Comparison of ENCODE assay signal across 27 cellular contexts in genomic region chr17:33498069-33498468, GRCh38.
DNase-seq lines count a peak whose midpoint lies in the region; ATAC-seq, FAIRE-seq and TF ChIP-seq lines count a peak whose summit lies in the region.
"Had no signal": no experiment of that assay in that cellular context is flagged by ENCODE, and none has a peak within 500 bp of the region (broad histone marks: within the 10 kb centered on the region; RNA-seq: fewer than 3 reads in every experiment).

No MANE protein-coding gene starts in this region.

- no peak overlapping the region for H3K4me2 ChIP-seq in astrocyte (ENCODE audit: low read length)

- no peak for DNase-seq in astrocyte (ENCODE audit: low read depth)
- DNase-seq in esophagus squamous epithelium (lab: John Stamatoyannopoulos, UW): no peak
- peak; percentile 9 for DNase-seq in kidney glomerular epithelial cell (lab: John Stamatoyannopoulos, UW)
- no peak for DNase-seq in omental fat pad (ENCODE audit: low spot score)
- DNase-seq in thyroid gland: no peak
- DNase-seq in activated CD4-positive, alpha-beta T cell treated with anti-CD3 and anti-CD28 coated beads for 36 hours: no peak
- no peak for DNase-seq in NCI-H2227 treated with DMSO at 0.1 percent for 48 hours (lab: John Stamatoyannopoulos, UW)
- DNase-seq: Calu3; CD8-positive, alpha-beta memory T cell; DMS153; GM23248; Karpas-422; MV-4-11; NCI-H1105 treated with DMSO at 0.1 percent for 48 hours; NCI-H1694; NCI-H2081; NCI-H2171; NCI-H524 treated with DMSO at 0.1 percent for 48 hours; NCI-H82 had no signal

- no peak overlapping the region for H3K4me3 ChIP-seq in astrocyte (ENCODE audit: insufficient read depth, low read depth, low read length)
- H3K4me3 ChIP-seq in esophagus squamous epithelium: no peak overlapping the region
- no peak overlapping the region for H3K4me3 ChIP-seq in thyroid gland (replicated peaks in 1 of 3)
- H3K4me3 ChIP-seq: GM23248, HAP-1, Peyer's patch had no signal

- H3K27me3 ChIP-seq in astrocyte (ENCODE audit: insufficient read depth, low read length): peaks cover 2% of the 10 kb centered on the region
- peaks cover 0 to 6% (median 0%) of the 10 kb centered on the region in 4 donors for H3K27me3 ChIP-seq in esophagus squamous epithelium
- no peaks in the 10 kb centered on the region for H3K27me3 ChIP-seq in thyroid gland
- H3K27me3 ChIP-seq: Peyer's patch had no signal

- H3K36me3 Mint-ChIP-seq in astrocyte (ENCODE audit: low read depth, unreplicated experiment): no peaks in the 10 kb centered on the region
- no peaks in the 10 kb centered on the region for H3K36me3 Mint-ChIP-seq in activated CD4-positive, alpha-beta T cell treated with anti-CD3 and anti-CD28 coated beads for 36 hours (ENCODE audit: low read depth)
- H3K36me3 Mint-ChIP-seq: CD8-positive, alpha-beta memory T cell; IgD-negative memory B cell had no signal

- peaks cover 9% of the 10 kb centered on the region for H3K4me1 Mint-ChIP-seq in astrocyte (ENCODE audit: low read depth, unreplicated experiment)
- no peaks in the 10 kb centered on the region for H3K4me1 Mint-ChIP-seq in activated CD4-positive, alpha-beta T cell treated with anti-CD3 and anti-CD28 coated beads for 36 hours
- H3K4me1 Mint-ChIP-seq: CD8-positive, alpha-beta memory T cell; IgD-negative memory B cell had no signal

- H3K4me1 ChIP-seq in astrocyte (ENCODE audit: insufficient read depth, low read length): no peaks in the 10 kb centered on the region
- peaks cover 0 to 12% (median under 1%) of the 10 kb centered on the region in 3 donors for H3K4me1 ChIP-seq in esophagus squamous epithelium
- H3K4me1 ChIP-seq in thyroid gland: no peaks in the 10 kb centered on the region
- H3K4me1 ChIP-seq: HAP-1, Peyer's patch had no signal

- no peak overlapping the region for H3K9ac ChIP-seq in astrocyte (ENCODE audit: low read length)
- H3K9ac ChIP-seq: GM23248 had no signal

- no peak overlapping the region for H3K27ac ChIP-seq in astrocyte (ENCODE audit: low read depth, low read length)
- H3K27ac ChIP-seq in esophagus squamous epithelium: peak overlapping the region in 3 of 4 donors; percentile 22 to 66 (median 45)
- H3K27ac ChIP-seq in thyroid gland: no peak overlapping the region
- H3K27ac ChIP-seq: C4-2B, GM23248 had no signal

- H4K20me1 ChIP-seq in astrocyte (ENCODE audit: insufficient read depth, low read length): no peaks in the 10 kb centered on the region

- peak overlapping the region; percentile 36 for H3K27ac Mint-ChIP-seq in astrocyte (ENCODE audit: unreplicated experiment)
- no peak overlapping the region for H3K27ac Mint-ChIP-seq in activated CD4-positive, alpha-beta T cell treated with anti-CD3 and anti-CD28 coated beads for 36 hours
- H3K27ac Mint-ChIP-seq: CD8-positive, alpha-beta memory T cell; IgD-negative memory B cell had no signal

- no peak overlapping the region for H3K4me3 Mint-ChIP-seq in astrocyte (ENCODE audit: unreplicated experiment)
- no peak overlapping the region for H3K4me3 Mint-ChIP-seq in activated CD4-positive, alpha-beta T cell treated with anti-CD3 and anti-CD28 coated beads for 36 hours
- H3K4me3 Mint-ChIP-seq: CD8-positive, alpha-beta memory T cell; IgD-negative memory B cell had no signal

- no peaks in the 10 kb centered on the region for H3K9me3 ChIP-seq in astrocyte (ENCODE audit: insufficient read depth, low read depth, low read length)
- H3K9me3 ChIP-seq in esophagus squamous epithelium: no peaks in the 10 kb centered on the region
- no peaks in the 10 kb centered on the region for H3K9me3 ChIP-seq in thyroid gland
- H3K9me3 ChIP-seq: HAP-1, Peyer's patch had no signal

- H2AFZ ChIP-seq in astrocyte (ENCODE audit: low read depth, low read length): no peak overlapping the region
- H2AFZ ChIP-seq: GM23248 had no signal

- CTCF ChIA-PET in activated CD4-positive, alpha-beta T cell treated with anti-CD3 and anti-CD28 coated beads for 36 hours (lab: Charles Lee): interaction anchor here (0.6 kb wide), 1 partner anchor 157 kb away, joined by 3 read pairs; no protein-coding TSS in a partner anchor

- H3K9me3 Mint-ChIP-seq in astrocyte (ENCODE audit: unreplicated experiment): peaks cover 4% of the 10 kb centered on the region
- no peaks in the 10 kb centered on the region for H3K9me3 Mint-ChIP-seq in activated CD4-positive, alpha-beta T cell treated with anti-CD3 and anti-CD28 coated beads for 36 hours (ENCODE audit: low read depth)
- H3K9me3 Mint-ChIP-seq: CD8-positive, alpha-beta memory T cell had no signal

- no peak for FAIRE-seq in astrocyte (lab: Jason Lieb, UNC)
- FAIRE-seq: A204.1, GM12891, HTR-8/SVneo had no signal

- TF ChIP-seq CTCF in astrocyte (IDR thresholded peaks at IDR 0.05; ENCODE audit: insufficient read depth, low read depth, low read length): no peak
- no peak for TF ChIP-seq CTCF in esophagus squamous epithelium (IDR thresholded peaks at IDR 0.05)
- TF ChIP-seq CTCF in omental fat pad (IDR thresholded peaks at IDR 0.05): no peak
- TF ChIP-seq CTCF in thyroid gland (IDR thresholded peaks at IDR 0.05): no peak

- peaks cover 57% of the 10 kb centered on the region for H3K27me3 Mint-ChIP-seq in astrocyte (ENCODE audit: low read depth, unreplicated experiment)
- H3K27me3 Mint-ChIP-seq in activated CD4-positive, alpha-beta T cell treated with anti-CD3 and anti-CD28 coated beads for 36 hours: peaks cover 5% of the 10 kb centered on the region

- ATAC-seq in omental fat pad (ENCODE audit: low FRiP score) (peak; percentile 6), HG02642 (IDR thresholded peaks at IDR 0.05; ENCODE audit: poor library complexity, unreplicated experiment) (no peak)
- no peak for ATAC-seq in activated CD4-positive, alpha-beta T cell treated with anti-CD3 and anti-CD28 coated beads for 36 hours

- no peaks in the 10 kb centered on the region for H3K79me2 ChIP-seq in astrocyte (ENCODE audit: insufficient read depth, low read length)

- no peak for TF ChIP-seq POLR2A in esophagus squamous epithelium (IDR thresholded peaks at IDR 0.05)
- no peak for TF ChIP-seq POLR2A in thyroid gland (IDR thresholded peaks at IDR 0.05)

- WGBS in esophagus squamous epithelium, 2 donors: 39 to 54% methylated on average over 2 to 6 of the region's 6 CpGs
- WGBS in thyroid gland, 2 donors: 39 to 54% methylated on average over 6 of the region's 6 CpGs

- POLR2A ChIA-PET in activated CD4-positive, alpha-beta T cell treated with anti-CD3 and anti-CD28 coated beads for 36 hours (lab: Charles Lee): no interaction called here

- H3K36me3 ChIP-seq in astrocyte (ENCODE audit: insufficient read depth, low read length): no peaks in the 10 kb centered on the region
- H3K36me3 ChIP-seq in esophagus squamous epithelium: no peaks in the 10 kb centered on the region
- H3K36me3 ChIP-seq in thyroid gland: no peaks in the 10 kb centered on the region
- H3K36me3 ChIP-seq: HAP-1, Peyer's patch had no signal

- intact Hi-C loops in esophagus squamous epithelium (cut with DNase I) (no loop called here), thyroid gland (cut with DNase I) (no loop called here)
- intact Hi-C loops in activated CD4-positive, alpha-beta T cell treated with anti-CD3 and anti-CD28 coated beads for 36 hours (cut with DNase I, micrococcal nuclease): no loop called here

Comparison
In these comparisons a context has a peak if more than half of its experiments do, and no peak if none do; other contexts are left out.
1. H3K27ac ChIP-seq: peak in esophagus squamous epithelium (3 of 4); none in astrocyte (single experiment) and thyroid gland (0 of 3).